8 cellular contexts compared by ENCODE assay signal in genomic region chr14:68268197-68268596, GRCh38.
DNase-seq lines count a peak whose midpoint lies in the region; ATAC-seq and TF ChIP-seq lines count a peak whose summit lies in the region.

No MANE protein-coding gene starts in this region.

- H3K36me3 ChIP-seq in esophagus muscularis mucosa = no peaks in the 10 kb centered on the region
- H3K36me3 ChIP-seq in prostate gland = no peaks in the 10 kb centered on the region

- WGBS in esophagus muscularis mucosa = 89% methylated on average over 2 of the region's 2 CpGs
- WGBS in prostate gland = 82% methylated on average over 2 of the region's 2 CpGs

- no peak for TF ChIP-seq POLR2A in esophagus muscularis mucosa (IDR thresholded peaks at IDR 0.05; ENCODE audit: low read depth)
- TF ChIP-seq POLR2A in prostate gland (IDR thresholded peaks at IDR 0.05) = no peak

- H3K4me1 ChIP-seq in esophagus muscularis mucosa (peaks cover 0 to 47% (median 37%) of the 10 kb centered on the region in 4 donors), prostate gland (replicated peaks) (no peaks in the 10 kb centered on the region)

- H3K27ac ChIP-seq in esophagus muscularis mucosa (replicated peaks in 1 of 4) (peak overlapping the region in 3 of 4 donors; percentile 16 to 56 (median 24)), prostate gland (peak overlapping the region in 1 of 2 donors; percentile 0)

- H3K27me3 ChIP-seq in esophagus muscularis mucosa = no peaks in the 10 kb centered on the region
- no peaks in the 10 kb centered on the region for H3K27me3 ChIP-seq in prostate gland (replicated peaks; ENCODE audit: insufficient read depth)

- peak; percentile 59 for ATAC-seq in GM19397 (IDR thresholded peaks at IDR 0.05; ENCODE audit: unreplicated experiment)
- ATAC-seq in HG03457 (IDR thresholded peaks at IDR 0.05; ENCODE audit: unreplicated experiment) = peak; percentile 44

- intact Hi-C loops in esophagus muscularis mucosa (cut with DNase I) = loop anchor here (10.0 kb wide), 1 partner anchor 107 kb away; no protein-coding TSS in a partner anchor
- intact Hi-C loops in prostate gland (cut with DNase I) = loop anchor here (5.0 kb wide), 1 partner anchor 39 kb away; no protein-coding TSS in a partner anchor

- no peak for TF ChIP-seq CTCF in esophagus muscularis mucosa (IDR thresholded peaks at IDR 0.05)
- TF ChIP-seq CTCF in prostate gland (IDR thresholded peaks at IDR 0.05) = no peak

- H3K9me3 ChIP-seq in esophagus muscularis mucosa (no peaks in the 10 kb centered on the region), prostate gland (no peaks in the 10 kb centered on the region)

- no peak for TF ChIP-seq EP300 in esophagus muscularis mucosa (IDR thresholded peaks at IDR 0.05)

- peak; percentile 59 for DNase-seq in Ammon's horn (ENCODE audit: low spot score)
- DNase-seq in esophagus muscularis mucosa (ENCODE audit: extremely low spot score) = no peak
- no peak for DNase-seq in NCI-H345 treated with DMSO at 0.1 percent for 48 hours (lab: John Stamatoyannopoulos, UW; ENCODE audit: unreplicated experiment)
- no peak for DNase-seq in activated CD4-positive, alpha-beta T cell treated with anti-CD3 and anti-CD28 coated beads, Interleukin-2, amount 50 U/mL, for 48 hours
- no peak for DNase-seq in HCEC 1CT
- DNase-seq in prostate gland (ENCODE audit: low spot score) = no peak

- no peak overlapping the region for H3K4me3 ChIP-seq in esophagus muscularis mucosa
- H3K4me3 ChIP-seq in prostate gland = no peak overlapping the region
